ENCODE assay signal across 23 cellular contexts in genomic region chr3:154210986-154211385, GRCh38.
"Had no signal": no experiment of that assay in that cellular context is flagged by ENCODE, and none has a peak within 500 bp of the region (broad histone marks: within the 10 kb centered on the region; RNA-seq: fewer than 3 reads in every experiment).

No MANE protein-coding gene starts in this region.

- H3K27ac ChIP-seq: KMS-11, PC-9, Peyer's patch, SJSA1, SK-N-MC had no signal

- H3K36me3 Mint-ChIP-seq: IgD-negative memory B cell had no signal

- H3K4me2 ChIP-seq: KMS-11, PC-9 had no signal

- H3K9me3 ChIP-seq: Peyer's patch, SJSA1 had no signal

- H2AFZ ChIP-seq: PC-9 had no signal

- H3K4me1 ChIP-seq: Peyer's patch, SJSA1 had no signal

- ATAC-seq: K562, Right ventricle myocardium inferior had no signal

- H3K4me3 Mint-ChIP-seq: IgD-negative memory B cell had no signal

- H3K4me1 Mint-ChIP-seq: IgD-negative memory B cell had no signal

- DNase-seq: Kasumi-1; MM.1S; NCI-H1092 treated with DMSO at 0.1 percent for 48 hours; NCI-H1436; NCI-H187; NCI-H2029; NCI-H2081 treated with DMSO at 0.1 percent for 48 hours; NCI-H345; NCI-H446 treated with DMSO at 0.1 percent for 48 hours; NCI-H510A treated with DMSO at 0.1 percent for 48 hours; NCI-H526; NCI-H774; NK-92 treated with Interleukin-12 subunit alpha and Interleukin-12 subunit beta, amount 100 ng/mL, for 24 hours; OCI-M1; PC-9; Peyer's patch; SHP77 treated with DMSO at 0.1 percent for 48 hours had no signal

- H3K27ac Mint-ChIP-seq: IgD-negative memory B cell had no signal

- H3K4me3 ChIP-seq: K562, PC-9, Peyer's patch, SJSA1, SK-N-MC had no signal
